In genomic region chr18:75208055-75208835, GRCh38 we compare ENCODE assay signal across 8 cellular contexts. TPM values are rescaled to one million over a fixed set of nuclear protein-coding genes. Genes with fewer than 3 reads are reported as not detected.
DNase-seq lines count a peak whose midpoint lies in the region; ATAC-seq and TF ChIP-seq lines count a peak whose summit lies in the region.

No MANE protein-coding gene starts in this region.

- peak overlapping the region; percentile 87 for H3K4me3 ChIP-seq in AG04450 (ENCODE audit: low read depth, low read length)
- peak overlapping the region; percentile 68 to 82 for H3K4me3 ChIP-seq in neutrophil (ENCODE audit: low read depth in 1 of 2, low read length in 1 of 2)
- H3K4me3 ChIP-seq in vagina: peak overlapping the region; percentile 74 to 82

- H3K4me1 Mint-ChIP-seq in activated T-helper 2 cell treated with anti-CD3 and anti-CD28 coated beads, Interferon-gamma antibody, Interleukin-2, Interleukin-4, amounts not matched to agents 10 μg/mL and 5 μg/mL and 100 μg/mL, durations not matched to agents 14 hours and 24 hours and 36 hours (ENCODE audit: low read depth): peaks cover 41% of the 10 kb centered on the region

- H3K9me3 Mint-ChIP-seq in activated T-helper 2 cell treated with anti-CD3 and anti-CD28 coated beads, Interferon-gamma antibody, Interleukin-2, Interleukin-4, amounts not matched to agents 10 μg/mL and 5 μg/mL and 100 μg/mL, durations not matched to agents 14 hours and 24 hours and 36 hours: no peaks in the 10 kb centered on the region

- H3K27ac Mint-ChIP-seq in activated T-helper 2 cell treated with anti-CD3 and anti-CD28 coated beads, Interferon-gamma antibody, Interleukin-2, Interleukin-4, amounts not matched to agents 10 μg/mL and 5 μg/mL and 100 μg/mL, durations not matched to agents 14 hours and 24 hours and 36 hours: peak overlapping the region; percentile 89

- TF ChIP-seq POLR2A in vagina (IDR thresholded peaks at IDR 0.05): no peak

- H3K36me3 ChIP-seq in neutrophil (no peaks in the 10 kb centered on the region), vagina (no peaks in the 10 kb centered on the region)

- TF ChIP-seq CTCF in AG04450 (IDR thresholded peaks at IDR 0.05; ENCODE audit: low read depth, low read length) (no peak), neutrophil (IDR thresholded peaks at IDR 0.05) (no peak), vagina (IDR thresholded peaks at IDR 0.05) (no peak)

- peak; percentile 7 for ATAC-seq in GM19023 (IDR thresholded peaks at IDR 0.05; ENCODE audit: unreplicated experiment)
- peak; percentile 9 for ATAC-seq in HG03432 (IDR thresholded peaks at IDR 0.05; ENCODE audit: unreplicated experiment)

- H3K36me3 Mint-ChIP-seq in activated T-helper 2 cell treated with anti-CD3 and anti-CD28 coated beads, Interferon-gamma antibody, Interleukin-2, Interleukin-4, amounts not matched to agents 10 μg/mL and 5 μg/mL and 100 μg/mL, durations not matched to agents 14 hours and 24 hours and 36 hours (ENCODE audit: low read depth): peaks cover 29% of the 10 kb centered on the region

- DNase-seq in AG04450 (ENCODE audit: low read depth, low spot score) (no peak), OCI-M1 (lab: John Stamatoyannopoulos, UW) (peak; percentile 68), fibroblast of peridontal ligament (ENCODE audit: extremely low read depth) (peak; percentile 50), vagina (ENCODE audit: extremely low spot score in 2 of 2) (peak in 1 of 2 donors; percentile 91)
- DNase-seq in activated T-helper 2 cell treated with anti-CD3 and anti-CD28 coated beads, Interferon-gamma antibody, Interleukin-2, Interleukin-4, amounts not matched to agents 10 μg/mL and 5 μg/mL and 100 μg/mL, durations not matched to agents 14 hours and 24 hours and 36 hours (ENCODE audit: low spot score): peak; percentile 38

- H3K9me3 ChIP-seq in AG04450 (ENCODE audit: control insufficient read depth, insufficient read depth, low read length): no peaks in the 10 kb centered on the region; the same call in 1 of the 2 replicates
- H3K9me3 ChIP-seq in neutrophil: no peaks in the 10 kb centered on the region
- H3K9me3 ChIP-seq in vagina: no peaks in the 10 kb centered on the region

- peak overlapping the region; percentile 89 for H3K4me3 Mint-ChIP-seq in activated T-helper 2 cell treated with anti-CD3 and anti-CD28 coated beads, Interferon-gamma antibody, Interleukin-2, Interleukin-4, amounts not matched to agents 10 μg/mL and 5 μg/mL and 100 μg/mL, durations not matched to agents 14 hours and 24 hours and 36 hours (ENCODE audit: low read depth)

- H3K27me3 Mint-ChIP-seq in activated T-helper 2 cell treated with anti-CD3 and anti-CD28 coated beads, Interferon-gamma antibody, Interleukin-2, Interleukin-4, amounts not matched to agents 10 μg/mL and 5 μg/mL and 100 μg/mL, durations not matched to agents 14 hours and 24 hours and 36 hours (ENCODE audit: low read depth): peaks cover 30% of the 10 kb centered on the region

- CTCF ChIA-PET in AG04450 (lab: Charles Lee): no interaction called here

- H3K4me1 ChIP-seq in neutrophil (ENCODE audit: control insufficient read depth in 1 of 2, insufficient read depth in 1 of 2, low read depth in 1 of 2, low read length in 1 of 2) (peaks cover 47 to 48% of the 10 kb centered on the region in 2 experiments), vagina (peaks cover 53% of the 10 kb centered on the region)

- H3K27me3 ChIP-seq in AG04450 (ENCODE audit: control insufficient read depth, insufficient read depth, low read length) (peaks cover 2% of the 10 kb centered on the region), neutrophil (peaks cover 64% of the 10 kb centered on the region), vagina (no peaks in the 10 kb centered on the region)

- peak overlapping the region; percentile 68 for H3K27ac ChIP-seq in AG04450 (ENCODE audit: low read depth, low read length)
- H3K27ac ChIP-seq in neutrophil: peak overlapping the region; percentile 93
- peak overlapping the region; percentile 96 for H3K27ac ChIP-seq in vagina

- intact Hi-C loops in activated T-helper 2 cell treated with anti-CD3 and anti-CD28 coated beads, Interferon-gamma antibody, Interleukin-2, Interleukin-4, amounts not matched to agents 10 μg/mL and 5 μg/mL and 100 μg/mL, durations not matched to agents 14 hours and 24 hours and 36 hours (cut with micrococcal nuclease): loop anchor here (2.0 to 10.0 kb wide), 3 partner anchors 39 to 213 kb away; no protein-coding TSS in a partner anchor
- intact Hi-C loops in vagina (cut with DNase I): no loop called here

- POLR2A ChIA-PET in AG04450 (lab: Yijun Ruan, JAX): no interaction called here

RNA-seq across cellular contexts. Expression of gene PTGR3, which starts 0.7 kb away (rescaled TPM):
- polyA plus RNA-seq in AG04450 (2011; rRNA removed): 30.9 TPM in 2 replicates
- polyA minus RNA-seq in AG04450 (2011; rRNA and poly(A)+ RNA removed): 43.6 and 57.7 TPM in 2 replicates
- 26.0 and 28.6 TPM in 2 replicates for total RNA-seq in activated T-helper 2 cell treated with anti-CD3 and anti-CD28 coated beads, Interferon-gamma antibody, Interleukin-2, Interleukin-4, amounts not matched to agents 10 μg/mL and 5 μg/mL and 100 μg/mL, durations not matched to agents 14 hours and 24 hours and 36 hours
- 16.0 TPM for total RNA-seq in vagina

RNA-seq across cellular contexts. Expression of gene TSHZ1, which starts 2.4 kb away (rescaled TPM):
- polyA plus RNA-seq in AG04450 (2011; rRNA removed): 3.9 and 5.5 TPM in 2 replicates
- polyA minus RNA-seq in AG04450 (2011; rRNA and poly(A)+ RNA removed): 6.5 and 8.3 TPM in 2 replicates
- total RNA-seq in activated T-helper 2 cell treated with anti-CD3 and anti-CD28 coated beads, Interferon-gamma antibody, Interleukin-2, Interleukin-4, amounts not matched to agents 10 μg/mL and 5 μg/mL and 100 μg/mL, durations not matched to agents 14 hours and 24 hours and 36 hours: 11.5 and 12.0 TPM in 2 replicates
- total RNA-seq in vagina: 23.3 TPM
